ENCODE assay signal across 13 cellular contexts in genomic region chr4:175499735-175500352, GRCh38.
DNase-seq lines count a peak whose midpoint lies in the region; ATAC-seq and TF ChIP-seq lines count a peak whose summit lies in the region.
"Had no signal": no experiment of that assay in that cellular context is flagged by ENCODE, and none has a peak within 500 bp of the region (broad histone marks: within the 10 kb centered on the region; RNA-seq: fewer than 3 reads in every experiment).

No MANE protein-coding gene starts in this region.

- H3K9me3 Mint-ChIP-seq in activated CD8-positive, alpha-beta T cell treated with anti-CD3 and anti-CD28 coated beads, Interleukin-2, amount 10 ng/mL, durations not matched to agents 7 days and 5 days (ENCODE audit: insufficient read depth): peaks cover 4% of the 10 kb centered on the region

- no peak overlapping the region for H3K4me3 Mint-ChIP-seq in activated CD8-positive, alpha-beta T cell treated with anti-CD3 and anti-CD28 coated beads, Interleukin-2, amount 10 ng/mL, durations not matched to agents 7 days and 5 days

- H3K27ac ChIP-seq in right cardiac atrium (ENCODE audit: low read length): no peak overlapping the region
- no peak overlapping the region for H3K27ac ChIP-seq in lower lobe of right lung
- H3K27ac ChIP-seq in upper lobe of right lung: no peak overlapping the region
- H3K27ac ChIP-seq: BLaER1 treated with 17β-estradiol and CSF1 and Interleukin-3, amounts not matched to agents 10 nM and 100 nM; GM23248 had no signal

- TF ChIP-seq CTCF in lower lobe of right lung (IDR thresholded peaks at IDR 0.05) (no peak), upper lobe of right lung (IDR thresholded peaks at IDR 0.05) (no peak)

- CTCF ChIA-PET in activated CD8-positive, alpha-beta T cell treated with anti-CD3 and anti-CD28 coated beads, Interleukin-2, amount 10 ng/mL, durations not matched to agents 7 days and 5 days (lab: Charles Lee): no interaction called here

- intact Hi-C loops in right cardiac atrium (cut with DNase I): no loop called here
- intact Hi-C loops in Right ventricle myocardium inferior (cut with DNase I): no loop called here
- intact Hi-C loops in lower lobe of right lung (cut with DNase I): no loop called here
- intact Hi-C loops in sciatic nerve (cut with DNase I): no loop called here
- intact Hi-C loops in upper lobe of right lung (cut with DNase I): no loop called here

- H3K27me3 ChIP-seq in right cardiac atrium (ENCODE audit: control insufficient read depth, insufficient read depth): no peaks in the 10 kb centered on the region
- H3K27me3 ChIP-seq in lower lobe of right lung (ENCODE audit: low read depth): no peaks in the 10 kb centered on the region
- no peaks in the 10 kb centered on the region for H3K27me3 ChIP-seq in upper lobe of right lung
- H3K27me3 ChIP-seq: BLaER1 treated with 17β-estradiol and CSF1 and Interleukin-3, amounts not matched to agents 10 nM and 100 nM had no signal

- H3K4me1 ChIP-seq in right cardiac atrium (ENCODE audit: control insufficient read depth, insufficient read depth, low read length) (no peaks in the 10 kb centered on the region), lower lobe of right lung (no peaks in the 10 kb centered on the region), upper lobe of right lung (no peaks in the 10 kb centered on the region)
- H3K4me1 ChIP-seq: BLaER1 treated with 17β-estradiol and CSF1 and Interleukin-3, amounts not matched to agents 10 nM and 100 nM had no signal

- H3K36me3 Mint-ChIP-seq in activated CD8-positive, alpha-beta T cell treated with anti-CD3 and anti-CD28 coated beads, Interleukin-2, amount 10 ng/mL, durations not matched to agents 7 days and 5 days (ENCODE audit: low read depth): no peaks in the 10 kb centered on the region
- H3K36me3 Mint-ChIP-seq: CD4-positive, CD25-positive, alpha-beta regulatory T cell had no signal

- peak; percentile 18 to 50 for ATAC-seq in right cardiac atrium
- no peak for ATAC-seq in Right ventricle myocardium inferior
- ATAC-seq in lower lobe of right lung: peak; percentile 12 to 29
- peak; percentile 26 for ATAC-seq in sciatic nerve
- peak; percentile 57 for ATAC-seq in upper lobe of right lung
- no peak for ATAC-seq in GM18861 (IDR thresholded peaks at IDR 0.05; ENCODE audit: unreplicated experiment)
- no peak for ATAC-seq in activated CD8-positive, alpha-beta T cell treated with anti-CD3 and anti-CD28 coated beads, Interleukin-2, amount 10 ng/mL, durations not matched to agents 7 days and 5 days

- no peak overlapping the region for H3K4me3 ChIP-seq in right cardiac atrium (ENCODE audit: low read length)
- no peak overlapping the region for H3K4me3 ChIP-seq in lower lobe of right lung
- no peak overlapping the region for H3K4me3 ChIP-seq in upper lobe of right lung
- H3K4me3 ChIP-seq: BLaER1 treated with 17β-estradiol and CSF1 and Interleukin-3, amounts not matched to agents 10 nM and 100 nM; GM23248 had no signal

- peak in 1 of 3 donors; percentile 44 for DNase-seq in right cardiac atrium
- DNase-seq in Right ventricle myocardium inferior (ENCODE audit: missing footprints): no peak
- DNase-seq in lower lobe of right lung: no peak
- no peak for DNase-seq in sciatic nerve (ENCODE audit: low spot score)
- DNase-seq in upper lobe of right lung: no peak
- no peak for DNase-seq in NCI-H82 (lab: John Stamatoyannopoulos, UW)
- DNase-seq in activated CD8-positive, alpha-beta T cell treated with anti-CD3 and anti-CD28 coated beads, Interleukin-2, amount 10 ng/mL, durations not matched to agents 7 days and 5 days: no peak
- DNase-seq: ACHN; CD4-positive, CD25-positive, alpha-beta regulatory T cell; DMS 273 treated with DMSO at 0.1 percent for 48 hours; GM23248 had no signal

- no peak overlapping the region for H3K27ac Mint-ChIP-seq in activated CD8-positive, alpha-beta T cell treated with anti-CD3 and anti-CD28 coated beads, Interleukin-2, amount 10 ng/mL, durations not matched to agents 7 days and 5 days
- H3K27ac Mint-ChIP-seq: CD4-positive, CD25-positive, alpha-beta regulatory T cell had no signal

- H3K9me3 ChIP-seq in right cardiac atrium (ENCODE audit: control insufficient read depth, low read length) (no peaks in the 10 kb centered on the region), lower lobe of right lung (no peaks in the 10 kb centered on the region), upper lobe of right lung (no peaks in the 10 kb centered on the region)

- POLR2A ChIA-PET in activated CD8-positive, alpha-beta T cell treated with anti-CD3 and anti-CD28 coated beads, Interleukin-2, amount 10 ng/mL, durations not matched to agents 7 days and 5 days (lab: Charles Lee): no interaction called here

- H3K4me1 Mint-ChIP-seq in activated CD8-positive, alpha-beta T cell treated with anti-CD3 and anti-CD28 coated beads, Interleukin-2, amount 10 ng/mL, durations not matched to agents 7 days and 5 days (ENCODE audit: low read depth): no peaks in the 10 kb centered on the region

- WGBS in right cardiac atrium: 90% methylated on average over 5 of the region's 5 CpGs

- H3K27me3 Mint-ChIP-seq in activated CD8-positive, alpha-beta T cell treated with anti-CD3 and anti-CD28 coated beads, Interleukin-2, amount 10 ng/mL, durations not matched to agents 7 days and 5 days (ENCODE audit: low read depth): no peaks in the 10 kb centered on the region
- H3K27me3 Mint-ChIP-seq: CD4-positive, CD25-positive, alpha-beta regulatory T cell had no signal

- H3K36me3 ChIP-seq in lower lobe of right lung (no peaks in the 10 kb centered on the region), upper lobe of right lung (no peaks in the 10 kb centered on the region)

Comparison
In these comparisons a context has a peak if more than half of its experiments do, and no peak if none do; other contexts are left out.
1. ATAC-seq: peak in right cardiac atrium (2 of 2), lower lobe of right lung (2 of 2), sciatic nerve (single experiment) and upper lobe of right lung (single experiment); none in Right ventricle myocardium inferior (single experiment), GM18861 (single experiment) and activated CD8-positive, alpha-beta T cell treated with anti-CD3 and anti-CD28 coated beads, Interleukin-2, amount 10 ng/mL, durations not matched to agents 7 days and 5 days (single experiment).